1 cellular context compared by ENCODE assay signal in the genomic region with DNA sequence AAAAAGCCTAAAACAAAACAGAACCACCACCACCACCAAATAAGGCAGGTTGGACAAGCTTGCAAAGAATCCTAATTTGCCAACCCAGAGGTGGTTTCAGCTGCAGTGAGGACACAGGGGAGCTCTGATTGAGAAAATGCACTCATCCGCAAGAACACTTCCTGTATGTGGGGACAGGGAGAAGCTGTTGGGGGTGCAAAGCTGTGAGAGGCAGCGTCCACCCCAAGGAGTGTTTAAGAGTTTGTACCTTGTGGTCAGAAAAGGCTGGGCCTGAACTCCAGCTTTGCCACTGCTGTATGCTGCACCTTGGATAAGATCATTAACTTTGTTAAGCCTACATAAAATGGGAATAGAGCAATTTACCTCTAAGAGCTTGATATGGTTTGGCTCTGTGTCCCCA.
TF ChIP-seq lines count a peak whose summit lies in the region.

No MANE protein-coding gene starts in this region.

TF ChIP-seq in IMR-90, 13 proteins besides CTCF, POLR2A, EP300 and RAD21 (continued from another document):
- TF ChIP-seq RCOR1 (IDR thresholded peaks at IDR 0.05; ENCODE audit: insufficient replicate concordance, low read length): no peak
- TF ChIP-seq CHD1 (IDR thresholded peaks at IDR 0.05; ENCODE audit: low read depth, low read length): no peak
- no peak for TF ChIP-seq NFE2L2 (IDR thresholded peaks at IDR 0.05; ENCODE audit: low read depth, low read length)
